ENCODE assay signal across 22 cellular contexts in genomic region chr10:11082551-11082950, GRCh38.
"Had no signal": no experiment of that assay in that cellular context is flagged by ENCODE, and none has a peak within 500 bp of the region (broad histone marks: within the 10 kb centered on the region; RNA-seq: fewer than 3 reads in every experiment).

No MANE protein-coding gene starts in this region.

- H3K4me3 Mint-ChIP-seq: activated CD4-positive, alpha-beta T cell treated with anti-CD3 and anti-CD28 coated beads for 36 hours; activated naive CD8-positive, alpha-beta T cell treated with anti-CD3 and anti-CD28 coated beads for 36 hours; dendritic cell treated with granulocyte-macrophage colony-stimulating factor and Interleukin-4, amounts not matched to agents 40 ng/mL and 50 ng/mL, for 4 days; natural killer cell; stimulated activated effector memory CD8-positive, alpha-beta T cell treated with anti-CD3 and anti-CD28 coated beads, Interleukin-12 subunit alpha, Interleukin-12 subunit beta, amount 100 ng/mL, for 72 hours; stimulated activated naive CD8-positive, alpha-beta T cell treated with anti-CD3 and anti-CD28 coated beads, Interleukin-15, amount 100 ng/mL, for 72 hours; WTC11 had no signal

- H3K9me3 Mint-ChIP-seq: activated naive CD8-positive, alpha-beta T cell treated with anti-CD3 and anti-CD28 coated beads for 36 hours; dendritic cell treated with granulocyte-macrophage colony-stimulating factor and Interleukin-4, amounts not matched to agents 40 ng/mL and 50 ng/mL, for 4 days; natural killer cell; stimulated activated effector memory CD8-positive, alpha-beta T cell treated with anti-CD3 and anti-CD28 coated beads, Interleukin-12 subunit alpha, Interleukin-12 subunit beta, amount 100 ng/mL, for 72 hours; stimulated activated naive CD8-positive, alpha-beta T cell treated with anti-CD3 and anti-CD28 coated beads, Interleukin-15, amount 100 ng/mL, for 72 hours; WTC11 had no signal

- H3K36me3 ChIP-seq: upper lobe of left lung had no signal

- H3K4me3 ChIP-seq: testis, upper lobe of left lung had no signal

- H3K36me3 Mint-ChIP-seq: natural killer cell; stimulated activated effector memory CD8-positive, alpha-beta T cell treated with anti-CD3 and anti-CD28 coated beads, Interleukin-12 subunit alpha, Interleukin-12 subunit beta, amount 100 ng/mL, for 72 hours; WTC11 had no signal

- H3K27ac ChIP-seq: testis, upper lobe of left lung had no signal

- H3K27me3 ChIP-seq: testis, upper lobe of left lung had no signal

- ATAC-seq: activated CD4-positive, alpha-beta T cell treated with anti-CD3 and anti-CD28 coated beads for 36 hours; left ventricle myocardium superior; natural killer cell; stimulated activated effector memory CD8-positive, alpha-beta T cell treated with anti-CD3 and anti-CD28 coated beads, Interleukin-12 subunit alpha, Interleukin-12 subunit beta, amount 100 ng/mL, for 72 hours; stimulated activated naive CD8-positive, alpha-beta T cell treated with anti-CD3 and anti-CD28 coated beads, Interleukin-15, amount 100 ng/mL, for 72 hours; WTC11 had no signal

- H3K4me1 Mint-ChIP-seq: activated CD4-positive, alpha-beta T cell treated with anti-CD3 and anti-CD28 coated beads for 36 hours; activated naive CD8-positive, alpha-beta T cell treated with anti-CD3 and anti-CD28 coated beads for 36 hours; natural killer cell; stimulated activated effector memory CD8-positive, alpha-beta T cell treated with anti-CD3 and anti-CD28 coated beads, Interleukin-12 subunit alpha, Interleukin-12 subunit beta, amount 100 ng/mL, for 72 hours; stimulated activated naive CD8-positive, alpha-beta T cell treated with anti-CD3 and anti-CD28 coated beads, Interleukin-15, amount 100 ng/mL, for 72 hours had no signal

- H3K27ac Mint-ChIP-seq: activated CD4-positive, alpha-beta T cell treated with anti-CD3 and anti-CD28 coated beads for 36 hours; activated naive CD8-positive, alpha-beta T cell treated with anti-CD3 and anti-CD28 coated beads for 36 hours; dendritic cell treated with granulocyte-macrophage colony-stimulating factor and Interleukin-4, amounts not matched to agents 40 ng/mL and 50 ng/mL, for 4 days; natural killer cell; progenitor cell of endocrine pancreas; stimulated activated effector memory CD8-positive, alpha-beta T cell treated with anti-CD3 and anti-CD28 coated beads, Interleukin-12 subunit alpha, Interleukin-12 subunit beta, amount 100 ng/mL, for 72 hours; stimulated activated naive CD8-positive, alpha-beta T cell treated with anti-CD3 and anti-CD28 coated beads, Interleukin-15, amount 100 ng/mL, for 72 hours; WTC11 had no signal

- H3K27me3 Mint-ChIP-seq: activated CD4-positive, alpha-beta T cell treated with anti-CD3 and anti-CD28 coated beads for 36 hours; dendritic cell treated with granulocyte-macrophage colony-stimulating factor and Interleukin-4, amounts not matched to agents 40 ng/mL and 50 ng/mL, for 4 days; stimulated activated naive CD8-positive, alpha-beta T cell treated with anti-CD3 and anti-CD28 coated beads, Interleukin-15, amount 100 ng/mL, for 72 hours had no signal

- DNase-seq: activated CD4-positive, alpha-beta T cell treated with anti-CD3 and anti-CD28 coated beads for 36 hours; activated CD4-positive, alpha-beta T cell treated with anti-CD3 and anti-CD28 coated beads, Interleukin-2, amount 50 U/mL, for 4 hours; activated naive CD4-positive, alpha-beta T cell treated with Interleukin-2 at 50 U/mL for 16 hours; activated naive CD8-positive, alpha-beta T cell treated with anti-CD3 and anti-CD28 coated beads for 36 hours; activated T-cell treated with anti-CD3 and anti-CD28 coated beads, Interleukin-2, amount 50 U/mL, for 48 hours; amniotic stem cell; effector CD4-positive, alpha-beta T cell; hypothalamus; left ventricle myocardium superior; mammary epithelial cell; midbrain; natural killer cell; retina; stimulated activated CD4-positive, alpha-beta T cell treated with anti-CD3 and anti-CD28 coated beads, Interleukin-1b, Interleukin-23, amount 100 ng/mL, for 48 hours; stimulated activated naive CD8-positive, alpha-beta T cell treated with anti-CD3 and anti-CD28 coated beads, Interleukin-15, amount 100 ng/mL, for 72 hours; T1000; testis; upper lobe of left lung had no signal

- H3K9me3 ChIP-seq: testis, upper lobe of left lung had no signal
